In genomic region chr10:3775671-3776551, GRCh38 we compare ENCODE assay signal across 8 cellular contexts. TPM values are rescaled to one million over a fixed set of nuclear protein-coding genes. Genes with fewer than 3 reads are reported as not detected.
DNase-seq lines count a peak whose midpoint lies in the region; ATAC-seq and TF ChIP-seq lines count a peak whose summit lies in the region.

No MANE protein-coding gene starts in this region.

- TF ChIP-seq POLR2A in vagina (IDR thresholded peaks at IDR 0.05): no peak

- POLR2A ChIA-PET in SK-N-SH (lab: Yijun Ruan, JAX): interaction anchor here (1.1 kb wide), 1 partner anchor 10 kb away, joined by 4 read pairs; no protein-coding TSS in a partner anchor

- no peaks in the 10 kb centered on the region for H3K9me2 ChIP-seq in SK-N-SH

- H3K36me3 ChIP-seq in SK-N-SH (replicated peaks in 1 of 2; ENCODE audit: control insufficient read depth in 1 of 2, insufficient read depth in 2 of 2, low read length in 1 of 2) (peaks cover 50 to 54% of the 10 kb centered on the region in 2 experiments), ectodermal cell (ENCODE audit: control insufficient read depth, insufficient read depth, low read length) (peaks cover 36% of the 10 kb centered on the region), vagina (peaks cover 3 to 48% of the 10 kb centered on the region in 2 donors)

- no peak for ATAC-seq in activated CD4-positive, CD25-positive, alpha-beta regulatory T cell treated with anti-CD3 and anti-CD28 coated beads, Interleukin-2, amount 50 U/mL, for 24 hours

- peaks cover 74% of the 10 kb centered on the region for H3F3A ChIP-seq in SK-N-SH (replicated peaks; ENCODE audit: insufficient read depth)

- DNase-seq in NCI-H2227 (lab: John Stamatoyannopoulos, UW; ENCODE audit: unreplicated experiment) (peak; percentile 25), NCI-H2227 treated with DMSO at 0.1 percent for 48 hours (lab: John Stamatoyannopoulos, UW) (no peak), SK-N-SH (no peak), mesothelial cell of epicardium (ENCODE audit: low spot score in 2 of 2, unreplicated experiment in 2 of 2) (no peak), vagina (ENCODE audit: extremely low spot score in 2 of 2) (no peak), H4 (ENCODE audit: low spot score) (no peak)

- peak overlapping the region; percentile 84 for H3K27ac Mint-ChIP-seq in mesothelial cell of epicardium

- TF ChIP-seq CTCF in SK-N-SH (IDR thresholded peaks at IDR 0.05) (no peak), mesothelial cell of epicardium (IDR thresholded peaks at IDR 0.05; ENCODE audit: unreplicated experiment) (no peak), vagina (IDR thresholded peaks at IDR 0.05) (no peak)

- H3K9ac ChIP-seq in SK-N-SH: peak overlapping the region; percentile 1; the same call in 1 of the 2 replicates

- peaks cover 51% of the 10 kb centered on the region for H3K4me1 Mint-ChIP-seq in mesothelial cell of epicardium

- H3K27me3 ChIP-seq in SK-N-SH (ENCODE audit: insufficient read depth) (no peaks in the 10 kb centered on the region), ectodermal cell (ENCODE audit: control insufficient read depth, insufficient read depth, low read length, poor library complexity, severe bottlenecking) (no peaks in the 10 kb centered on the region), vagina (no peaks in the 10 kb centered on the region)

- H3K4me3 ChIP-seq in SK-N-SH (ENCODE audit: low read depth in 2 of 2, low read length in 1 of 2) (no peak overlapping the region), ectodermal cell (ENCODE audit: insufficient read depth, low read depth, low read length) (no peak overlapping the region), vagina (no peak overlapping the region)

- peak overlapping the region; percentile 44 for H3K4me2 ChIP-seq in SK-N-SH

- peaks cover 49% of the 10 kb centered on the region for H4K20me1 ChIP-seq in SK-N-SH (ENCODE audit: insufficient read depth)

- H3K27me3 Mint-ChIP-seq in mesothelial cell of epicardium (ENCODE audit: low read depth): no peaks in the 10 kb centered on the region

- CTCF ChIA-PET in SK-N-SH (lab: Yijun Ruan, JAX): interaction anchor here (1.0 to 1.2 kb wide), 2 partner anchors 32 to 536 kb away, joined by 3 read pairs; no protein-coding TSS in a partner anchor

- H3K4me1 ChIP-seq in SK-N-SH (ENCODE audit: control insufficient read depth in 1 of 2, insufficient read depth in 2 of 2, low read depth in 1 of 2, low read length in 1 of 2) (peaks cover 25 to 44% of the 10 kb centered on the region in 2 experiments), ectodermal cell (ENCODE audit: control insufficient read depth, insufficient read depth, low read length) (peaks cover 15% of the 10 kb centered on the region), vagina (peaks cover 61% of the 10 kb centered on the region)

- H3K9me3 ChIP-seq in SK-N-SH (no peaks in the 10 kb centered on the region), ectodermal cell (ENCODE audit: control insufficient read depth, low read length) (no peaks in the 10 kb centered on the region), vagina (no peaks in the 10 kb centered on the region)

- no peak overlapping the region for H2AFZ ChIP-seq in SK-N-SH (ENCODE audit: low read depth)

- no peak for TF ChIP-seq EP300 in SK-N-SH (IDR thresholded peaks at IDR 0.05; ENCODE audit: borderline replicate concordance in 1 of 2, low read depth in 1 of 2, low read length in 1 of 2)

- intact Hi-C loops in vagina (cut with DNase I): no loop called here

- 69% methylated on average over 9 of the region's 9 CpGs for WGBS in SK-N-SH (ENCODE audit: low lambda C conversion rate)
- WGBS in ectodermal cell, 2 experiments: 44 to 45% methylated on average over 8 to 9 of the region's 9 CpGs

- H3K36me3 Mint-ChIP-seq in mesothelial cell of epicardium: peaks cover 35% of the 10 kb centered on the region

- no peaks in the 10 kb centered on the region for H3K9me3 Mint-ChIP-seq in mesothelial cell of epicardium

- no peak for TF ChIP-seq RAD21 in SK-N-SH (IDR thresholded peaks at IDR 0.05; ENCODE audit: low read length)

- H3K4me3 Mint-ChIP-seq in mesothelial cell of epicardium: no peak overlapping the region

- peaks cover 38% of the 10 kb centered on the region for H3K79me2 ChIP-seq in SK-N-SH (ENCODE audit: insufficient read depth)

- H3K27ac ChIP-seq in SK-N-SH (ENCODE audit: low read depth in 2 of 2, low read length in 1 of 2) (peak overlapping the region; percentile 58 to 99), ectodermal cell (ENCODE audit: insufficient read depth, low read depth, low read length, poor library complexity, severe bottlenecking) (peak overlapping the region; percentile 74), vagina (peak overlapping the region; percentile 99)

TF ChIP-seq in SK-N-SH, 30 proteins besides CTCF, POLR2A, EP300 and RAD21:
- TF ChIP-seq USF2 (IDR thresholded peaks at IDR 0.05; ENCODE audit: borderline replicate concordance, low read depth, low read length): no peak
- no peak for TF ChIP-seq IRF3 (IDR thresholded peaks at IDR 0.05; ENCODE audit: low read depth, low read length)
- TF ChIP-seq POLR2AphosphoS5 (IDR thresholded peaks at IDR 0.05; ENCODE audit: low read depth, low read length): 0 out of 2 replicates have a peak, but pooled peaks have one; percentile 7
- TF ChIP-seq GABPA (IDR thresholded peaks at IDR 0.05; ENCODE audit: low read depth): no peak
- 0 out of 2 replicates have a peak, but pooled peaks have one; percentile 0 for TF ChIP-seq MAX (IDR thresholded peaks at IDR 0.05; ENCODE audit: low read depth)
- no peak for TF ChIP-seq REST (IDR thresholded peaks at IDR 0.05; ENCODE audit: low read depth, low read length)
- TF ChIP-seq RXRA (IDR thresholded peaks at IDR 0.05; ENCODE audit: borderline replicate concordance, low read depth): no peak

RNA-seq across cellular contexts. Expression of gene KLF6, which starts 9.1 kb away (rescaled TPM):
- polyA plus RNA-seq in SK-N-SH (2012; rRNA removed): 127 and 148 TPM in 2 replicates
- polyA plus RNA-seq in SK-N-SH (2012; cell fraction: cytosol; rRNA removed): 72.3 and 76.2 TPM in 2 replicates
- polyA plus RNA-seq in SK-N-SH (2012; cell fraction: nucleus; rRNA removed): 687 and 844 TPM in 2 replicates
- polyA plus RNA-seq in ectodermal cell (2013, experiment 1 of 4): 22.0 TPM
- 18.0 TPM for polyA plus RNA-seq in ectodermal cell (2013, experiment 2 of 4)
- polyA plus RNA-seq in ectodermal cell (2013, experiment 3 of 4): 16.2 TPM
- polyA plus RNA-seq in ectodermal cell (2013, experiment 4 of 4): 15.5 TPM
- total RNA-seq in mesothelial cell of epicardium: 99.1 to 117 TPM (median 106 TPM) in 3 replicates
- 145 TPM for total RNA-seq in vagina
- 2.9 and 3.9 TPM in 2 replicates for total RNA-seq in H4 (2014; rRNA removed; shearing (Covaris generic))

Comparison
In these comparisons a context has a peak if more than half of its experiments do, and no peak if none do; other contexts are left out.
1. RNA of gene KLF6, which starts 9.1 kb away (total RNA-seq): 145 TPM in vagina (single experiment) and 99.1 to 117 TPM in mesothelial cell of epicardium; 2.9 to 3.9 TPM in H4; every median in the first group is over 10 times any median in the second.
2. Peak in every context shown above with its lines, with median percentiles within 50 percentile points of each other: H3K27ac ChIP-seq.